ENCODE assay signal across 23 cellular contexts in genomic region chr1:235027862-235028250, GRCh38.
"Had no signal": no experiment of that assay in that cellular context is flagged by ENCODE, and none has a peak within 500 bp of the region (broad histone marks: within the 10 kb centered on the region; RNA-seq: fewer than 3 reads in every experiment).

No MANE protein-coding gene starts in this region.

- H3K4me2 ChIP-seq: hepatocyte, neural progenitor cell had no signal

- H3K4me3 ChIP-seq: coronary artery, esophagus muscularis mucosa, gastroesophageal sphincter, heart left ventricle, hepatocyte, left lung, neural progenitor cell, prostate gland, right atrium auricular region, thoracic aorta, tibial nerve, upper lobe of left lung had no signal

- H3K36me3 ChIP-seq: esophagus muscularis mucosa, gastroesophageal sphincter, heart left ventricle, left lung, neural progenitor cell, prostate gland, right atrium auricular region, thoracic aorta, tibial nerve, upper lobe of left lung had no signal

- H3K27me3 Mint-ChIP-seq: naive thymus-derived CD4-positive, alpha-beta T cell had no signal

- H3K36me3 Mint-ChIP-seq: neural progenitor cell had no signal

- H3K27ac Mint-ChIP-seq: nephron had no signal

- H3K27me3 ChIP-seq: esophagus muscularis mucosa, foreskin keratinocyte, gastroesophageal sphincter, heart left ventricle, hepatocyte, left lung, neural progenitor cell, right atrium auricular region, tibial nerve, upper lobe of left lung had no signal

- DNase-seq: dermis blood vessel endothelial cell; effector memory CD4-positive, alpha-beta T cell; foreskin keratinocyte; heart left ventricle; kidney; left lung; mesenchymal stem cell; midbrain; naive thymus-derived CD4-positive, alpha-beta T cell; nucleus accumbens; stimulated activated naive CD4-positive, alpha-beta T cell treated with Interleukin-2 at 50 U/mL for 16 hours; upper lobe of left lung had no signal

- H2AFZ ChIP-seq: hepatocyte, neural progenitor cell had no signal

- H3K4me1 ChIP-seq: left lung, prostate gland, right atrium auricular region, tibial nerve, upper lobe of left lung had no signal

- ATAC-seq: foreskin keratinocyte; gastroesophageal sphincter; heart left ventricle; left lung; naive thymus-derived CD4-positive, alpha-beta T cell; sciatic nerve had no signal

- H3K9me3 ChIP-seq: esophagus muscularis mucosa, gastroesophageal sphincter, left lung, prostate gland, right atrium auricular region, thoracic aorta, upper lobe of left lung had no signal

- H3K9ac ChIP-seq: neural progenitor cell had no signal

- H3K4me3 Mint-ChIP-seq: naive thymus-derived CD4-positive, alpha-beta T cell; nephron; neural progenitor cell had no signal

- H3K27ac ChIP-seq: coronary artery, esophagus muscularis mucosa, foreskin keratinocyte, gastroesophageal sphincter, heart left ventricle, hepatocyte, left lung, neural progenitor cell, prostate gland, right atrium auricular region, thoracic aorta, tibial nerve, upper lobe of left lung had no signal
